Comparison of ENCODE assay signal across 26 cellular contexts in the genomic region with DNA sequence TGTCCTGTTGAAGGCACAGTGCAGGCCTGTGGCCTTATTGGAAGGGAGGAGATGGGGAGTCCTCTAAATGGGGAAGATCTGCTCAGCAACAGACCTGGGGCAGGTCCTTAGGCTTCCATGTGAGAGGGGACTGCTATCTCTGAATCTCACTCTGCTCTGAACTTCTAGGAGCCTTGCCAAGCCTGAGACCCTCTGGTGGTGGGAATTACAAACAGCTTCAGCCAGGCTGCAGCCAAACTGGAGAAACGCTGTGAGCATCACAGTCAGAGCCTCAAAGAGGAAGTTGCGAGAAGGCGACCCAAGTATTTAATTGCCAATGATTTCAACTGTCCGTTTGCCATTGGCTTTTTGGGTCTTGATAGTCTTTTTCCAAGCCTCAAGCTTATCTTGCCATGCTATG.
DNase-seq lines count a peak whose midpoint lies in the region; ATAC-seq and TF ChIP-seq lines count a peak whose summit lies in the region.
"Had no signal": no experiment of that assay in that cellular context is flagged by ENCODE, and none has a peak within 500 bp of the region (broad histone marks: within the 10 kb centered on the region; RNA-seq: fewer than 3 reads in every experiment).

No MANE protein-coding gene starts in this region.

- no peaks in the 10 kb centered on the region for H3K9me3 ChIP-seq in DND-41 (ENCODE audit: insufficient read depth, low read length, severe bottlenecking)
- H3K9me3 ChIP-seq: left ventricle myocardium inferior, sigmoid colon, thyroid gland had no signal

- H3K9ac ChIP-seq in DND-41 (ENCODE audit: low read depth, low read length): no peak overlapping the region

- H3K36me3 ChIP-seq in DND-41 (ENCODE audit: insufficient read depth, low read length): no peaks in the 10 kb centered on the region
- H3K36me3 ChIP-seq: cardiac muscle cell, left ventricle myocardium inferior, sigmoid colon, thyroid gland had no signal

- no peaks in the 10 kb centered on the region for H3K27me3 ChIP-seq in DND-41 (ENCODE audit: insufficient read depth, low read length, poor library complexity)
- H3K27me3 ChIP-seq: cardiac muscle cell, sigmoid colon, thyroid gland had no signal

- H3K79me2 ChIP-seq in DND-41 (ENCODE audit: insufficient read depth, low read length): no peaks in the 10 kb centered on the region

- no peak overlapping the region for H2AFZ ChIP-seq in DND-41 (ENCODE audit: low read depth, low read length)

- H3K4me1 ChIP-seq in DND-41 (ENCODE audit: insufficient read depth, low read length): no peaks in the 10 kb centered on the region
- H3K4me1 ChIP-seq: left ventricle myocardium inferior, sigmoid colon, thyroid gland had no signal

- POLR2A ChIA-PET in WTC11 (lab: Charles Lee): interaction anchor here (0.9 kb wide), 1 partner anchor 45 kb away, joined by 5 read pairs; no protein-coding TSS in a partner anchor
- POLR2A ChIA-PET in naive thymus-derived CD8-positive, alpha-beta T cell (lab: Charles Lee): no interaction called here

- peak; percentile 85 for ATAC-seq in DND-41 (ENCODE audit: insufficient read depth, low read depth)
- ATAC-seq in WTC11: peak; percentile 98
- ATAC-seq in naive thymus-derived CD8-positive, alpha-beta T cell: no peak
- no peak for ATAC-seq in HG03439 (IDR thresholded peaks at IDR 0.05; ENCODE audit: unreplicated experiment)
- ATAC-seq: activated T-helper 17 cell treated with anti-CD3 and anti-CD28 coated beads, Interleukin-2, amount 50 U/mL, for 72 hours had no signal

- no peak overlapping the region for H3K4me3 Mint-ChIP-seq in WTC11
- H3K4me3 Mint-ChIP-seq in naive thymus-derived CD8-positive, alpha-beta T cell: no peak overlapping the region
- H3K4me3 Mint-ChIP-seq: activated CD4-positive, alpha-beta memory T cell treated with anti-CD3 and anti-CD28 coated beads for 36 hours; activated naive CD8-positive, alpha-beta T cell; activated T-helper 17 cell treated with anti-CD3 and anti-CD28 coated beads, Interleukin-2, amount 50 U/mL, for 72 hours; dendritic cell treated with granulocyte-macrophage colony-stimulating factor and Interleukin-4, amounts not matched to agents 40 ng/mL and 50 ng/mL, for 4 days; immature natural killer cell; nephron progenitor cell; stimulated activated naive CD8-positive, alpha-beta T cell treated with anti-CD3 and anti-CD28 coated beads, Interleukin-15, Interleukin-2, amounts not matched to agents 100 ng/mL and 50 ng/mL, for 24 hours had no signal

- peaks cover 15% of the 10 kb centered on the region for H3K36me3 Mint-ChIP-seq in WTC11
- no peaks in the 10 kb centered on the region for H3K36me3 Mint-ChIP-seq in naive thymus-derived CD8-positive, alpha-beta T cell
- H3K36me3 Mint-ChIP-seq: activated CD4-positive, alpha-beta memory T cell treated with anti-CD3 and anti-CD28 coated beads for 36 hours; activated naive CD8-positive, alpha-beta T cell; immature natural killer cell had no signal

- peak; percentile 39 for TF ChIP-seq CTCF in DND-41 (IDR thresholded peaks at IDR 0.05; ENCODE audit: borderline replicate concordance, extremely low read depth, low read length, poor library complexity, severe bottlenecking)
- TF ChIP-seq CTCF in WTC11 (IDR thresholded peaks at IDR 0.05): no peak

- no peak overlapping the region for H3K27ac Mint-ChIP-seq in WTC11
- no peak overlapping the region for H3K27ac Mint-ChIP-seq in naive thymus-derived CD8-positive, alpha-beta T cell
- H3K27ac Mint-ChIP-seq: activated CD4-positive, alpha-beta memory T cell treated with anti-CD3 and anti-CD28 coated beads for 36 hours; activated naive CD8-positive, alpha-beta T cell; activated T-helper 17 cell treated with anti-CD3 and anti-CD28 coated beads, Interleukin-2, amount 50 U/mL, for 72 hours; dendritic cell treated with granulocyte-macrophage colony-stimulating factor and Interleukin-4, amounts not matched to agents 40 ng/mL and 50 ng/mL, for 4 days; immature natural killer cell; nephron progenitor cell; stimulated activated naive CD8-positive, alpha-beta T cell treated with anti-CD3 and anti-CD28 coated beads, Interleukin-15, Interleukin-2, amounts not matched to agents 100 ng/mL and 50 ng/mL, for 24 hours had no signal

- no peak overlapping the region for H3K4me3 ChIP-seq in DND-41 (ENCODE audit: low read depth in 1 of 2, low read length in 2 of 2)
- H3K4me3 ChIP-seq: cardiac muscle cell, left ventricle myocardium inferior, sigmoid colon, thyroid gland had no signal

- H3K4me1 Mint-ChIP-seq in WTC11: peaks cover 21% of the 10 kb centered on the region
- H3K4me1 Mint-ChIP-seq in naive thymus-derived CD8-positive, alpha-beta T cell: no peaks in the 10 kb centered on the region
- H3K4me1 Mint-ChIP-seq: activated T-helper 17 cell treated with anti-CD3 and anti-CD28 coated beads, Interleukin-2, amount 50 U/mL, for 72 hours; immature natural killer cell had no signal

- CTCF ChIA-PET in WTC11 (lab: Charles Lee): interaction anchor here (1.0 to 2.4 kb wide), 11 partner anchors 9 to 169 kb away, joined by 3 to 13 read pairs (median 4); a partner anchor contains a TSS

- no peak overlapping the region for H3K4me2 ChIP-seq in DND-41 (ENCODE audit: insufficient read depth, low read length)

- H3K9me3 Mint-ChIP-seq in WTC11: peaks cover 34% of the 10 kb centered on the region
- H3K9me3 Mint-ChIP-seq in naive thymus-derived CD8-positive, alpha-beta T cell: peaks cover 0 to 13% (median 4%) of the 10 kb centered on the region in 9 donors
- H3K9me3 Mint-ChIP-seq: activated CD4-positive, alpha-beta memory T cell treated with anti-CD3 and anti-CD28 coated beads for 36 hours; stimulated activated naive CD8-positive, alpha-beta T cell treated with anti-CD3 and anti-CD28 coated beads, Interleukin-15, Interleukin-2, amounts not matched to agents 100 ng/mL and 50 ng/mL, for 24 hours had no signal

- H4K20me1 ChIP-seq in DND-41 (ENCODE audit: insufficient read depth, low read length): no peaks in the 10 kb centered on the region

- H3K27me3 Mint-ChIP-seq in WTC11 (ENCODE audit: low read depth): peaks cover 15% of the 10 kb centered on the region
- peaks cover 7 to 39% (median 20%) of the 10 kb centered on the region in 5 donors for H3K27me3 Mint-ChIP-seq in naive thymus-derived CD8-positive, alpha-beta T cell
- H3K27me3 Mint-ChIP-seq: dendritic cell treated with granulocyte-macrophage colony-stimulating factor and Interleukin-4, amounts not matched to agents 40 ng/mL and 50 ng/mL, for 4 days had no signal

- peak; percentile 52 for DNase-seq in DND-41
- DNase-seq in Kasumi-1 (lab: John Stamatoyannopoulos, UW): peak; percentile 35 to 53
- peak; percentile 49 for DNase-seq in WTC11 (ENCODE audit: low spot score)
- DNase-seq in left kidney (ENCODE audit: low read depth, low spot score): peak; percentile 29
- no peak for DNase-seq in midbrain (lab: John Stamatoyannopoulos, UW)
- DNase-seq in epidermal melanocyte (ENCODE audit: insufficient read length, low spot score): no peak
- DNase-seq in naive thymus-derived CD8-positive, alpha-beta T cell: no peak
- DNase-seq: activated CD4-positive, alpha-beta memory T cell treated with anti-CD3 and anti-CD28 coated beads for 36 hours; activated CD8-positive, alpha-beta memory T cell treated with anti-CD3 and anti-CD28 coated beads, Interleukin-2, amount 50 U/mL, for 48 hours; aorta; immature natural killer cell; left ventricle myocardium inferior; NCI-H526; nephron progenitor cell; posterior cingulate gyrus; sigmoid colon; stimulated activated CD4-positive, alpha-beta T cell treated with anti-CD3 and anti-CD28 coated beads, Interleukin-15, amount 100 ng/mL, for 24 hours; SW 1271; T1000; thyroid gland had no signal

- H3K27ac ChIP-seq in DND-41 (ENCODE audit: low read length): no peak overlapping the region
- H3K27ac ChIP-seq: cardiac muscle cell, left ventricle myocardium inferior, sigmoid colon, thyroid gland had no signal

TF ChIP-seq in WTC11, 78 proteins besides CTCF, POLR2A, EP300 and RAD21:
- TF ChIP-seq MYBL2 (CRISPR knock-in tag; IDR thresholded peaks at IDR 0.05): no peak
- TF ChIP-seq, protein P1, sequence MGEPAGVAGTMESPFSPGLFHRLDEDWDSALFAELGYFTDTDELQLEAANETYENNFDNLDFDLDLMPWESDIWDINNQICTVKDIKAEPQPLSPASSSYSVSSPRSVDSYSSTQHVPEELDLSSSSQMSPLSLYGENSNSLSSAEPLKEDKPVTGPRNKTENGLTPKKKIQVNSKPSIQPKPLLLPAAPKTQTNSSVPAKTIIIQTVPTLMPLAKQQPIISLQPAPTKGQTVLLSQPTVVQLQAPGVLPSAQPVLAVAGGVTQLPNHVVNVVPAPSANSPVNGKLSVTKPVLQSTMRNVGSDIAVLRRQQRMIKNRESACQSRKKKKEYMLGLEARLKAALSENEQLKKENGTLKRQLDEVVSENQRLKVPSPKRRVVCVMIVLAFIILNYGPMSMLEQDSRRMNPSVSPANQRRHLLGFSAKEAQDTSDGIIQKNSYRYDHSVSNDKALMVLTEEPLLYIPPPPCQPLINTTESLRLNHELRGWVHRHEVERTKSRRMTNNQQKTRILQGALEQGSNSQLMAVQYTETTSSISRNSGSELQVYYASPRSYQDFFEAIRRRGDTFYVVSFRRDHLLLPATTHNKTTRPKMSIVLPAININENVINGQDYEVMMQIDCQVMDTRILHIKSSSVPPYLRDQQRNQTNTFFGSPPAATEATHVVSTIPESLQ (CRISPR knock-in tag; IDR thresholded peaks at IDR 0.05): no peak
- TF ChIP-seq NR2C2 (CRISPR knock-in tag; IDR thresholded peaks at IDR 0.05): no peak
- no peak for TF ChIP-seq ZNF121 (CRISPR knock-in tag; IDR thresholded peaks at IDR 0.05)
- TF ChIP-seq, protein P2, sequence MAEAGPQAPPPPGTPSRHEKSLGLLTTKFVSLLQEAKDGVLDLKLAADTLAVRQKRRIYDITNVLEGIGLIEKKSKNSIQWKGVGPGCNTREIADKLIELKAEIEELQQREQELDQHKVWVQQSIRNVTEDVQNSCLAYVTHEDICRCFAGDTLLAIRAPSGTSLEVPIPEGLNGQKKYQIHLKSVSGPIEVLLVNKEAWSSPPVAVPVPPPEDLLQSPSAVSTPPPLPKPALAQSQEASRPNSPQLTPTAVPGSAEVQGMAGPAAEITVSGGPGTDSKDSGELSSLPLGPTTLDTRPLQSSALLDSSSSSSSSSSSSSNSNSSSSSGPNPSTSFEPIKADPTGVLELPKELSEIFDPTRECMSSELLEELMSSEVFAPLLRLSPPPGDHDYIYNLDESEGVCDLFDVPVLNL (CRISPR knock-in tag; IDR thresholded peaks at IDR 0.05; ENCODE audit: borderline replicate concordance, low read depth): no peak
- TF ChIP-seq GRHL2 (CRISPR knock-in tag; IDR thresholded peaks at IDR 0.05; ENCODE audit: insufficient replicate concordance, severe bottlenecking): no peak
- no peak for TF ChIP-seq SMAD4 (CRISPR knock-in tag; IDR thresholded peaks at IDR 0.05)

Comparison
In these comparisons a context has a peak if more than half of its experiments do, and no peak if none do; other contexts are left out.
1. ATAC-seq: peak in DND-41 (single experiment) and WTC11 (single experiment); none in naive thymus-derived CD8-positive, alpha-beta T cell (0 of 2) and HG03439 (single experiment).
2. DNase-seq: peak in DND-41 (single experiment), Kasumi-1 (2 of 2), WTC11 (single experiment) and left kidney (single experiment); none in midbrain (single experiment), epidermal melanocyte (single experiment) and naive thymus-derived CD8-positive, alpha-beta T cell (0 of 10).